ENCODE assay signal across 1 cellular context in the genomic region with DNA sequence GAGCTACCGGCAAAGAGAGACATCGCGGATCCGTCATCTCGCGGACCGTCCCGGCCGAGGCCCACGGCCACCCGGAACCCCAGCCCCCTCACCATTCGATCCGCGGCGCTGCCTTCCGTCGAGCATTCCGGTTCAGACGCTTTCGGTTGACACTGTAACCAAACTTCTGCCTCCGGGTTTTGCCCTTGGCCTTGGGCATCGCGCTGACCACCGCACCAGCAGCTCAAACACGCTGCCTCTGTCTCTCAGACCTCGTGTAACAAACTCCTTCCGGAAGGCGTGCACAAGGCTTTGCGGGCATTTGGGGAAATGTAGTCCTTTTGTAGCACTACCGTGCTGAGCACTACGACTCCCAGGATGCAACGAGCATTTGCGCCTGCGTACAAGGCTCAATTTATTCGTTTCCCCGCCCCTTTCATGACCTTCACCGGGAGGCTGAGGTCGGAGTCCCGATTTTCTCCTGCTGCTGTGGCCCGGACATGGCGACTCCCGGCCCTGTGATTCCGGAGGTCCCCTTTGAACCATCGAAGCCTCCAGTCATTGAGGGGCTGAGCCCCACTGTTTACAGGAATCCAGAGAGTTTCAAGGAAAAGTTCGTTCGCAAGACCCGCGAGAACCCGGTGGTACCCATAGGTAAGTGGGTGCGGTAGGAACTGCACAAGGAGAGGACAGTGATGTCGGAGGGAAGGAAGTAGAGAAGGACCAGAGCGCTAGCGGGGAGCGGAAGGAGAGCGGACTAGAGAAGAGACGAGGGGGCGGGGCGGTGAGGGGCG.
A peak's percentile ranks its signal among the peaks of the same experiment; 100 is the strongest.
TF ChIP-seq lines count a peak whose summit lies in the region.

A gene with protein sequence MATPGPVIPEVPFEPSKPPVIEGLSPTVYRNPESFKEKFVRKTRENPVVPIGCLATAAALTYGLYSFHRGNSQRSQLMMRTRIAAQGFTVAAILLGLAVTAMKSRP (plus strand): TSS at position 411 of the 773 bp plus-strand sequence. CDS start 69 bp downstream, at position 480.
Gene NOP16, minus strand, starts transcription at position 258 of the 773 bp plus-strand sequence. Its CDS starts 59 bp downstream, at position 199.

TF ChIP-seq in GM12878, 131 proteins besides CTCF, POLR2A, EP300 and RAD21 (continued from another document and continues in another):
- TF ChIP-seq TCF12 (IDR thresholded peaks at IDR 0.05; ENCODE audit: low read depth, low read length): peak; percentile 29
- TF ChIP-seq SIX5 (IDR thresholded peaks at IDR 0.05; ENCODE audit: low read depth, low read length, severe bottlenecking): peak; percentile 89
- peak; percentile 100 for TF ChIP-seq MXI1 (IDR thresholded peaks at IDR 0.05; ENCODE audit: low read depth, low read length)
- no peak for TF ChIP-seq JUND (IDR thresholded peaks at IDR 0.05; ENCODE audit: low read depth, low read length)
- no peak for TF ChIP-seq IRF4 (IDR thresholded peaks at IDR 0.05; ENCODE audit: low read depth, low read length)
- TF ChIP-seq RCOR1 (conservative IDR thresholded peaks at IDR 0.05; ENCODE audit: low read depth, low read length): no peak
- 0 out of 2 replicates have a peak, but pooled peaks have one; percentile 22 for TF ChIP-seq BACH1 (IDR thresholded peaks at IDR 0.05; ENCODE audit: borderline replicate concordance)
- TF ChIP-seq, protein P1, sequence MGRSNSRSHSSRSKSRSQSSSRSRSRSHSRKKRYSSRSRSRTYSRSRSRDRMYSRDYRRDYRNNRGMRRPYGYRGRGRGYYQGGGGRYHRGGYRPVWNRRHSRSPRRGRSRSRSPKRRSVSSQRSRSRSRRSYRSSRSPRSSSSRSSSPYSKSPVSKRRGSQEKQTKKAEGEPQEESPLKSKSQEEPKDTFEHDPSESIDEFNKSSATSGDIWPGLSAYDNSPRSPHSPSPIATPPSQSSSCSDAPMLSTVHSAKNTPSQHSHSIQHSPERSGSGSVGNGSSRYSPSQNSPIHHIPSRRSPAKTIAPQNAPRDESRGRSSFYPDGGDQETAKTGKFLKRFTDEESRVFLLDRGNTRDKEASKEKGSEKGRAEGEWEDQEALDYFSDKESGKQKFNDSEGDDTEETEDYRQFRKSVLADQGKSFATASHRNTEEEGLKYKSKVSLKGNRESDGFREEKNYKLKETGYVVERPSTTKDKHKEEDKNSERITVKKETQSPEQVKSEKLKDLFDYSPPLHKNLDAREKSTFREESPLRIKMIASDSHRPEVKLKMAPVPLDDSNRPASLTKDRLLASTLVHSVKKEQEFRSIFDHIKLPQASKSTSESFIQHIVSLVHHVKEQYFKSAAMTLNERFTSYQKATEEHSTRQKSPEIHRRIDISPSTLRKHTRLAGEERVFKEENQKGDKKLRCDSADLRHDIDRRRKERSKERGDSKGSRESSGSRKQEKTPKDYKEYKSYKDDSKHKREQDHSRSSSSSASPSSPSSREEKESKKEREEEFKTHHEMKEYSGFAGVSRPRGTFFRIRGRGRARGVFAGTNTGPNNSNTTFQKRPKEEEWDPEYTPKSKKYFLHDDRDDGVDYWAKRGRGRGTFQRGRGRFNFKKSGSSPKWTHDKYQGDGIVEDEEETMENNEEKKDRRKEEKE (IDR thresholded peaks at IDR 0.05): no peak
- TF ChIP-seq BRCA1 (IDR thresholded peaks at IDR 0.05; ENCODE audit: low read depth, low read length): peak; percentile 77
- no peak for TF ChIP-seq CEBPZ (IDR thresholded peaks at IDR 0.05; ENCODE audit: low read depth, low read length)
- no peak for TF ChIP-seq YBX1 (IDR thresholded peaks at IDR 0.05)
- TF ChIP-seq ZBTB4 (CRISPR knock-in tag; IDR thresholded peaks at IDR 0.05): no peak
- no peak; the same call in 1 of the 2 replicates for TF ChIP-seq MTA3 (IDR thresholded peaks at IDR 0.05; ENCODE audit: borderline replicate concordance, low read length)
- TF ChIP-seq CHD2 (IDR thresholded peaks at IDR 0.05; ENCODE audit: borderline replicate concordance, low read depth, low read length): peak; percentile 98
- TF ChIP-seq ZNF207 (IDR thresholded peaks at IDR 0.05; ENCODE audit: borderline replicate concordance): peak; percentile 61; the same call in 1 of the 2 replicates
- peak; percentile 65; the same call in 1 of the 2 replicates for TF ChIP-seq TBL1XR1 (IDR thresholded peaks at IDR 0.05; ENCODE audit: low read depth, low read length)
- TF ChIP-seq, protein P2, sequence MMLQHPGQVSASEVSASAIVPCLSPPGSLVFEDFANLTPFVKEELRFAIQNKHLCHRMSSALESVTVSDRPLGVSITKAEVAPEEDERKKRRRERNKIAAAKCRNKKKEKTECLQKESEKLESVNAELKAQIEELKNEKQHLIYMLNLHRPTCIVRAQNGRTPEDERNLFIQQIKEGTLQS (IDR thresholded peaks at IDR 0.05; ENCODE audit: borderline replicate concordance, extremely low read depth, low read depth, low read length): no peak
- peak; percentile 97 for TF ChIP-seq NBN (IDR thresholded peaks at IDR 0.05)
- no peak for TF ChIP-seq ATF2 (IDR thresholded peaks at IDR 0.05; ENCODE audit: low read length)
- no peak for TF ChIP-seq SUZ12 (IDR thresholded peaks at IDR 0.05; ENCODE audit: unreplicated experiment)
- TF ChIP-seq BCL11A (IDR thresholded peaks at IDR 0.05; ENCODE audit: low read depth, low read length): no peak
- peak; percentile 68; the same call in 1 of the 2 replicates for TF ChIP-seq CREM (IDR thresholded peaks at IDR 0.05; ENCODE audit: low read depth)
- no peak for TF ChIP-seq CEBPB (IDR thresholded peaks at IDR 0.05; ENCODE audit: borderline replicate concordance in 1 of 2, low read depth in 2 of 2, low read length in 2 of 2)
- peak; percentile 73 for TF ChIP-seq SMAD1 (IDR thresholded peaks at IDR 0.05; ENCODE audit: low read depth, partially characterized antibody)
- peak; percentile 75 for TF ChIP-seq SMAD5 (IDR thresholded peaks at IDR 0.05; ENCODE audit: low read depth)
- no peak for TF ChIP-seq EED (IDR thresholded peaks at IDR 0.05; ENCODE audit: low read depth)
- peak; percentile 71; the same call in 1 of the 2 replicates for TF ChIP-seq RB1 (IDR thresholded peaks at IDR 0.05; ENCODE audit: borderline replicate concordance)
- TF ChIP-seq, protein P3, sequence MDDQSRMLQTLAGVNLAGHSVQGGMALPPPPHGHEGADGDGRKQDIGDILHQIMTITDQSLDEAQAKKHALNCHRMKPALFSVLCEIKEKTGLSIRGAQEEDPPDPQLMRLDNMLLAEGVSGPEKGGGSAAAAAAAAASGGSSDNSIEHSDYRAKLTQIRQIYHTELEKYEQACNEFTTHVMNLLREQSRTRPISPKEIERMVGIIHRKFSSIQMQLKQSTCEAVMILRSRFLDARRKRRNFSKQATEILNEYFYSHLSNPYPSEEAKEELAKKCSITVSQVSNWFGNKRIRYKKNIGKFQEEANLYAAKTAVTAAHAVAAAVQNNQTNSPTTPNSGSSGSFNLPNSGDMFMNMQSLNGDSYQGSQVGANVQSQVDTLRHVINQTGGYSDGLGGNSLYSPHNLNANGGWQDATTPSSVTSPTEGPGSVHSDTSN (IDR thresholded peaks at IDR 0.05; ENCODE audit: insufficient replicate concordance, low read depth, low read length): no peak
- TF ChIP-seq KAT2A (conservative IDR thresholded peaks at IDR 0.05; ENCODE audit: control insufficient read depth, low read depth, low read length): no peak
- TF ChIP-seq STAT3 (IDR thresholded peaks at IDR 0.05; ENCODE audit: low read depth, low read length): 0 out of 2 replicates have a peak, but pooled peaks have one; percentile 45
- TF ChIP-seq NFXL1 (IDR thresholded peaks at IDR 0.05; ENCODE audit: borderline replicate concordance): no peak
- peak; percentile 15; the same call in 1 of the 2 replicates for TF ChIP-seq SPI1 (IDR thresholded peaks at IDR 0.05; ENCODE audit: borderline replicate concordance, insufficient read depth, low read depth, low read length)
- TF ChIP-seq BMI1 (IDR thresholded peaks at IDR 0.05; ENCODE audit: borderline replicate concordance): no peak
- peak; percentile 38 for TF ChIP-seq ZNF384 (IDR thresholded peaks at IDR 0.05; ENCODE audit: borderline replicate concordance, low read depth, low read length)
- 0 out of 2 replicates have a peak, but pooled peaks have one; percentile 37 for TF ChIP-seq MEF2A (IDR thresholded peaks at IDR 0.05; ENCODE audit: insufficient read depth, low read depth, low read length)
- no peak for TF ChIP-seq ZNF622 (IDR thresholded peaks at IDR 0.05)
- peak; percentile 96; the same call in 1 of the 2 replicates for TF ChIP-seq WRNIP1 (IDR thresholded peaks at IDR 0.05; ENCODE audit: borderline replicate concordance, low read depth, low read length)
- peak; percentile 96 for TF ChIP-seq E2F8 (IDR thresholded peaks at IDR 0.05; ENCODE audit: low read depth, partially characterized antibody)
